24 cellular contexts compared by ENCODE assay signal in the genomic region with DNA sequence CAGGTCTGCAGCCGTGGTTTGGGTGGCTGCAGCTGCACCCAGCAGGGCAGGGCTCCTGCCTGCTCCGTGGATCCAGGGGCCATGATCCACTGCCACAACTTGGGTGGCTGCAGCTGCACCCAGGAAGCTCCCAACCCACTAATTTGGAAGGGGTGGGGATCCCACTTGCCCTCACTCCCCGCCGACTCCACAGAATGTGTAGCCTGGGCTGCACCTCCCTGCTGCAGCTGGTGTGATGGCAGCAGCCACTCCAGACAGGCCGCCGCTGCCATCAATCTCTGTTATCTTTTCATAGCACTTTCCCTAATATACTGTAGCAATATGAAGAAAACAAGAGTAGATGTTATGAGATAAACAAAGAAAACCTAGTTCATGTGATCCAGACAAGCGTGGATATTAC.
DNase-seq lines count a peak whose midpoint lies in the region; ATAC-seq, FAIRE-seq and TF ChIP-seq lines count a peak whose summit lies in the region.
"Had no signal": no experiment of that assay in that cellular context is flagged by ENCODE, and none has a peak within 500 bp of the region (broad histone marks: within the 10 kb centered on the region; RNA-seq: fewer than 3 reads in every experiment).

No MANE protein-coding gene starts in this region.

- H3K14ac ChIP-seq in H1 (ENCODE audit: insufficient read length) (no peak overlapping the region), neuronal stem cell (ENCODE audit: low read length) (no peak overlapping the region)

- TF ChIP-seq RAD21 in SK-N-SH (IDR thresholded peaks at IDR 0.05; ENCODE audit: low read length), result no peak
- TF ChIP-seq RAD21 in H1 (IDR thresholded peaks at IDR 0.05 in 1 of 2, conservative IDR thresholded peaks at IDR 0.05 in 1 of 2; ENCODE audit: low read depth in 2 of 2, low read length in 2 of 2), result no peak

- BruUV-seq in Caco-2 (replicated peaks; lab: Mats Ljungman, UMichigan), result no TSS peak

- H3K27ac ChIP-seq in SK-N-SH (ENCODE audit: low read depth in 2 of 2, low read length in 1 of 2), result no peak overlapping the region
- no peak overlapping the region for H3K27ac ChIP-seq in H1 (ENCODE audit: low read depth, low read length)
- H3K27ac ChIP-seq in neuronal stem cell (replicated peaks; ENCODE audit: low read length), result no peak overlapping the region
- H3K27ac ChIP-seq: 22Rv1; A549; BLaER1 treated with 17β-estradiol and CSF1 and Interleukin-3, amounts not matched to agents 10 nM and 100 nM; C4-2B had no signal

- no peaks in the 10 kb centered on the region for H3K9me3 Mint-ChIP-seq in Caco-2 (ENCODE audit: unreplicated experiment)

- peaks cover 3% of the 10 kb centered on the region for H3K27me3 Mint-ChIP-seq in Caco-2 (ENCODE audit: insufficient read depth, unreplicated experiment)
- H3K27me3 Mint-ChIP-seq: B cell; CD4-positive, alpha-beta T cell had no signal

- no peak overlapping the region for H3K4ac ChIP-seq in H1 (replicated peaks; ENCODE audit: insufficient read length, low read depth, low read length)
- H3K4ac ChIP-seq in neuronal stem cell (ENCODE audit: low read length), result no peak overlapping the region

- no peaks in the 10 kb centered on the region for H3F3A ChIP-seq in SK-N-SH (replicated peaks; ENCODE audit: insufficient read depth)

- TF ChIP-seq CTCF in SK-N-SH (IDR thresholded peaks at IDR 0.05), result no peak
- no peak for TF ChIP-seq CTCF in H1 (IDR thresholded peaks at IDR 0.05; ENCODE audit: control extremely low read depth in 1 of 3, insufficient read depth in 1 of 3, low read depth in 1 of 3, low read length in 3 of 3)
- no peak for TF ChIP-seq CTCF in Caco-2 (IDR thresholded peaks at IDR 0.05; ENCODE audit: insufficient read depth in 1 of 2, low read depth in 1 of 2, low read length in 1 of 2, severe bottlenecking in 1 of 2, unreplicated experiment in 1 of 2)

- H3K4me3 Mint-ChIP-seq in Caco-2 (ENCODE audit: unreplicated experiment), result no peak overlapping the region
- H3K4me3 Mint-ChIP-seq: B cell; CD4-positive, alpha-beta T cell; CD8-positive, alpha-beta T cell had no signal

- H2AK5ac ChIP-seq in H1 (ENCODE audit: low read depth, low read length) (no peak overlapping the region), neuronal stem cell (ENCODE audit: low read depth, low read length) (no peak overlapping the region)

- H2BK5ac ChIP-seq in H1 (ENCODE audit: low read depth, low read length) (no peak overlapping the region), neuronal stem cell (ENCODE audit: low read length) (no peak overlapping the region)

- no peak overlapping the region for H3K27ac Mint-ChIP-seq in Caco-2 (ENCODE audit: unreplicated experiment)
- H3K27ac Mint-ChIP-seq: B cell; CD4-positive, alpha-beta T cell; CD8-positive, alpha-beta T cell had no signal

- H4K91ac ChIP-seq in H1 (replicated peaks; ENCODE audit: insufficient read length, low read length), result no peak overlapping the region
- no peak overlapping the region for H4K91ac ChIP-seq in neuronal stem cell (ENCODE audit: low read depth, low read length, poor library complexity)

- H3K27me3 ChIP-seq in SK-N-SH (ENCODE audit: insufficient read depth) (no peaks in the 10 kb centered on the region), H1 (replicated peaks in 1 of 4; ENCODE audit: control insufficient read depth in 3 of 4, extremely low read depth in 1 of 4, insufficient read depth in 3 of 4, low read length in 3 of 4) (no peaks in the 10 kb centered on the region), neuronal stem cell (ENCODE audit: control insufficient read depth in 3 of 3, insufficient read depth in 3 of 3, low read depth in 1 of 3, low read length in 3 of 3) (no peaks in the 10 kb centered on the region), Caco-2 (replicated peaks; ENCODE audit: control insufficient read depth, insufficient read depth, low read length) (no peaks in the 10 kb centered on the region)
- H3K27me3 ChIP-seq: BLaER1 treated with 17β-estradiol and CSF1 and Interleukin-3, amounts not matched to agents 10 nM and 100 nM had no signal

- H4K5ac ChIP-seq in H1 (ENCODE audit: insufficient read length, low read depth, low read length), result no peak overlapping the region

- H3K36me3 ChIP-seq in SK-N-SH (replicated peaks in 1 of 2; ENCODE audit: control insufficient read depth in 1 of 2, insufficient read depth in 2 of 2, low read length in 1 of 2), result no peaks in the 10 kb centered on the region
- H3K36me3 ChIP-seq in H1 (ENCODE audit: control insufficient read depth in 2 of 4, insufficient read depth in 4 of 4, low read length in 3 of 4), result no peaks in the 10 kb centered on the region
- H3K36me3 ChIP-seq in neuronal stem cell (replicated peaks in 1 of 2; ENCODE audit: control insufficient read depth in 2 of 2, insufficient read depth in 2 of 2, low read length in 2 of 2), result no peaks in the 10 kb centered on the region
- no peaks in the 10 kb centered on the region for H3K36me3 ChIP-seq in Caco-2 (ENCODE audit: control insufficient read depth, insufficient read depth, low read length)
- H3K36me3 ChIP-seq: BLaER1 treated with 17β-estradiol and CSF1 and Interleukin-3, amounts not matched to agents 10 nM and 100 nM had no signal

- intact Hi-C loops in Caco-2 (cut with micrococcal nuclease; ENCODE audit: unreplicated experiment), result no loop called here

- no peak for TF ChIP-seq EP300 in SK-N-SH (IDR thresholded peaks at IDR 0.05; ENCODE audit: borderline replicate concordance in 1 of 2, low read depth in 1 of 2, low read length in 1 of 2)
- no peak for TF ChIP-seq EP300 in H1 (IDR thresholded peaks at IDR 0.05; ENCODE audit: borderline replicate concordance in 1 of 2, low read depth in 2 of 2, low read length in 2 of 2)

- no peak overlapping the region for H3K4me3 ChIP-seq in SK-N-SH (ENCODE audit: low read depth in 2 of 2, low read length in 1 of 2)
- H3K4me3 ChIP-seq in H1 (ENCODE audit: extremely low read depth in 1 of 4, insufficient read depth in 2 of 4, low read depth in 3 of 4, low read length in 4 of 4), result no peak overlapping the region
- no peak overlapping the region for H3K4me3 ChIP-seq in neuronal stem cell (ENCODE audit: low read length in 2 of 2)
- no peak overlapping the region for H3K4me3 ChIP-seq in Caco-2 (ENCODE audit: low read depth, low read length)
- H3K4me3 ChIP-seq: A549; BLaER1 treated with 17β-estradiol and CSF1 and Interleukin-3, amounts not matched to agents 10 nM and 100 nM; GM12878 had no signal

- H2BK120ac ChIP-seq in H1 (replicated peaks; ENCODE audit: low read depth, low read length), result no peak overlapping the region
- H2BK120ac ChIP-seq in neuronal stem cell (ENCODE audit: low read depth, low read length), result no peak overlapping the region

- no peak overlapping the region for H3K56ac ChIP-seq in H1 (replicated peaks; ENCODE audit: insufficient read length, low read depth, low read length)

- no peak overlapping the region for H2BK20ac ChIP-seq in H1 (ENCODE audit: low read length)

- H3K4me1 ChIP-seq in SK-N-SH (ENCODE audit: control insufficient read depth in 1 of 2, insufficient read depth in 2 of 2, low read depth in 1 of 2, low read length in 1 of 2) (peaks cover 0 to 3% of the 10 kb centered on the region in 2 experiments; a peak in 1 of 4 replicates), H1 (replicated peaks in 1 of 4; ENCODE audit: control insufficient read depth in 3 of 4, insufficient read depth in 4 of 4, low read length in 3 of 4) (no peaks in the 10 kb centered on the region), neuronal stem cell (ENCODE audit: control insufficient read depth in 2 of 2, insufficient read depth in 1 of 2, low read depth in 1 of 2, low read length in 2 of 2) (peaks cover 3 to 13% of the 10 kb centered on the region in 2 donors), Caco-2 (no peaks in the 10 kb centered on the region)
- H3K4me1 ChIP-seq: A549; BLaER1 treated with 17β-estradiol and CSF1 and Interleukin-3, amounts not matched to agents 10 nM and 100 nM had no signal

- TF ChIP-seq POLR2A in H1 (IDR thresholded peaks at IDR 0.05; ENCODE audit: control extremely low read depth in 1 of 2, low read depth in 2 of 2, low read length in 2 of 2), result no peak

- H3K4me1 Mint-ChIP-seq in Caco-2 (ENCODE audit: low read depth, unreplicated experiment), result no peaks in the 10 kb centered on the region
- H3K4me1 Mint-ChIP-seq: B cell had no signal

- ATAC-seq in SK-N-SH treated with all-trans-retinoic acid at 6 μM for 48 hours, result no peak
- ATAC-seq: A549; CD8-positive, alpha-beta T cell; GM12878 had no signal

- H4K20me1 ChIP-seq in SK-N-SH (ENCODE audit: insufficient read depth) (no peaks in the 10 kb centered on the region), H1 (replicated peaks in 1 of 2; ENCODE audit: control insufficient read depth in 1 of 2, insufficient read depth in 2 of 2, low read length in 2 of 2) (no peaks in the 10 kb centered on the region)
- H4K20me1 ChIP-seq: BLaER1 treated with 17β-estradiol and CSF1 and Interleukin-3, amounts not matched to agents 10 nM and 100 nM had no signal

- H2AFZ ChIP-seq in SK-N-SH (ENCODE audit: low read depth), result no peak overlapping the region
- H2AFZ ChIP-seq in H1 (ENCODE audit: low read length), result no peak overlapping the region
- peak overlapping the region; percentile 15 for H2AFZ ChIP-seq in neuronal stem cell (ENCODE audit: low read length)

- H3K9me2 ChIP-seq in SK-N-SH, result no peaks in the 10 kb centered on the region

- H3K4me2 ChIP-seq in SK-N-SH (no peak overlapping the region), H1 (ENCODE audit: insufficient read depth in 1 of 2, low read depth in 2 of 2, low read length in 2 of 2) (no peak overlapping the region), neuronal stem cell (ENCODE audit: insufficient read depth, low read length, poor library complexity, severe bottlenecking) (no peak overlapping the region)
- H3K4me2 ChIP-seq: A549; BLaER1 treated with 17β-estradiol and CSF1 and Interleukin-3, amounts not matched to agents 10 nM and 100 nM had no signal

- no peak overlapping the region for H3K18ac ChIP-seq in H1 (ENCODE audit: extremely low read depth, low read length)
- H3K18ac ChIP-seq in neuronal stem cell (ENCODE audit: low read length), result no peak overlapping the region

- H2BK12ac ChIP-seq in H1 (ENCODE audit: low read depth, low read length) (no peak overlapping the region), neuronal stem cell (ENCODE audit: low read length) (no peak overlapping the region)

- H3K36me3 Mint-ChIP-seq in Caco-2 (ENCODE audit: insufficient read depth, unreplicated experiment), result no peaks in the 10 kb centered on the region
- H3K36me3 Mint-ChIP-seq: CD8-positive, alpha-beta T cell had no signal

- H3K9ac ChIP-seq in SK-N-SH (no peak overlapping the region), H1 (replicated peaks in 1 of 4; ENCODE audit: extremely low read depth in 1 of 4, low read depth in 3 of 4, low read length in 3 of 4) (no peak overlapping the region), neuronal stem cell (ENCODE audit: low read depth, low read length, poor library complexity) (no peak overlapping the region)
- H3K9ac ChIP-seq: BLaER1 treated with 17β-estradiol and CSF1 and Interleukin-3, amounts not matched to agents 10 nM and 100 nM had no signal

- DNase-seq in SK-N-SH, result peak; percentile 27
- DNase-seq in H1 (ENCODE audit: low read depth in 1 of 2, low spot score in 2 of 2), result no peak
- DNase-seq in neuronal stem cell (ENCODE audit: low spot score), result no peak
- no peak for DNase-seq in Caco-2
- no peak for DNase-seq in amygdala (lab: John Stamatoyannopoulos, UW)
- DNase-seq: AML-193; CD4-positive, alpha-beta T cell; CD8-positive, alpha-beta T cell; DMS 273 treated with DMSO at 0.1 percent for 48 hours; DMS153; DMS53; DMS79; DND-41; EL; GDM1 had no signal

- no peaks in the 10 kb centered on the region for H3K9me3 ChIP-seq in SK-N-SH
- no peaks in the 10 kb centered on the region for H3K9me3 ChIP-seq in H1 (ENCODE audit: insufficient read depth in 2 of 2, low read depth in 1 of 2, low read length in 1 of 2)
- no peaks in the 10 kb centered on the region for H3K9me3 ChIP-seq in neuronal stem cell (replicated peaks in 1 of 2; ENCODE audit: control insufficient read depth in 2 of 2, insufficient read depth in 1 of 2, low read depth in 1 of 2, low read length in 2 of 2)
- H3K9me3 ChIP-seq in Caco-2, result no peaks in the 10 kb centered on the region
- H3K9me3 ChIP-seq: A549; BLaER1 treated with 17β-estradiol and CSF1 and Interleukin-3, amounts not matched to agents 10 nM and 100 nM had no signal

- 30% methylated on average over 4 of the region's 7 CpGs for WGBS in SK-N-SH (ENCODE audit: low lambda C conversion rate)
- 91% methylated on average over 7 of the region's 7 CpGs; no CpG with 5 or more reads in 1 of the 2 experiments for WGBS in H1 (ENCODE audit: extremely low coverage in 1 of 2, insufficient coverage in 1 of 2, insufficient read length in 1 of 2, insufficient replicate concordance in 2 of 2, low coverage in 1 of 2, low lambda C conversion rate in 2 of 2, missing lambda C conversion rate in 1 of 2), 2 experiments
- no CpG with 5 or more reads among the region's 7 CpGs for WGBS in neuronal stem cell (ENCODE audit: extremely low coverage in 2 of 2, insufficient read length in 2 of 2, insufficient replicate concordance in 1 of 2), 2 donors

- no peak overlapping the region for H2BK15ac ChIP-seq in H1 (ENCODE audit: low read length)
- H2BK15ac ChIP-seq in neuronal stem cell (ENCODE audit: low read length), result no peak overlapping the region

- H3K23ac ChIP-seq in H1 (ENCODE audit: insufficient read length) (no peak overlapping the region), neuronal stem cell (ENCODE audit: low read depth, low read length, poor library complexity) (no peak overlapping the region)

- CTCF ChIA-PET in SK-N-SH (lab: Yijun Ruan, JAX), result no interaction called here
- CTCF ChIA-PET in H1 (lab: Charles Lee; ENCODE audit: partially characterized antibody), result no interaction called here
- CTCF ChIA-PET in Caco-2 (lab: Charles Lee), result no interaction called here

- H4K8ac ChIP-seq in H1 (ENCODE audit: extremely low read depth, insufficient read depth, low read length) (0 out of 2 replicates have a peak overlapping the region, but pooled peaks have one; percentile 35), neuronal stem cell (ENCODE audit: low read depth, low read length) (no peak overlapping the region)

- no peaks in the 10 kb centered on the region for H3K79me2 ChIP-seq in SK-N-SH (ENCODE audit: insufficient read depth)
- H3K79me2 ChIP-seq in H1 (ENCODE audit: control insufficient read depth in 1 of 2, insufficient read depth in 2 of 2, low read length in 2 of 2), result no peaks in the 10 kb centered on the region

- no peak for FAIRE-seq in H1 (lab: Jason Lieb, UNC)
- FAIRE-seq: A549, GM12878, GM12892, GM18507 had no signal

- no peaks in the 10 kb centered on the region for H3K79me1 ChIP-seq in H1 (ENCODE audit: low read depth, low read length)
- H3K79me1 ChIP-seq in neuronal stem cell (ENCODE audit: low read depth, low read length), result no peaks in the 10 kb centered on the region

- H3K23me2 ChIP-seq in H1 (ENCODE audit: low read depth, low read length), result no peaks in the 10 kb centered on the region

- POLR2A ChIA-PET in SK-N-SH (lab: Yijun Ruan, JAX), result no interaction called here
- POLR2A ChIA-PET in H1 (lab: Charles Lee; ENCODE audit: partially characterized antibody), result no interaction called here
- POLR2A ChIA-PET in Caco-2 (lab: Charles Lee), result no interaction called here
